31 cellular contexts compared by ENCODE assay signal in genomic region chr7:99493823-99494222, GRCh38. TPM values are rescaled to one million over a fixed set of nuclear protein-coding genes. Genes with fewer than 3 reads are reported as not detected.
A peak's percentile ranks its signal among the peaks of the same experiment; 100 is the strongest.
DNase-seq lines count a peak whose midpoint lies in the region; ATAC-seq, FAIRE-seq and TF ChIP-seq lines count a peak whose summit lies in the region.
"Had no signal": no experiment of that assay in that cellular context is flagged by ENCODE, and none has a peak within 500 bp of the region (broad histone marks: within the 10 kb centered on the region; RNA-seq: fewer than 3 reads in every experiment).

No MANE protein-coding gene starts in this region.

- no peak overlapping the region for H2AFZ ChIP-seq in Karpas-422 (ENCODE audit: low read length)
- H2AFZ ChIP-seq: PC-9 had no signal

- TF ChIP-seq CTCF in CD4-positive, alpha-beta T cell (IDR thresholded peaks at IDR 0.05) = no peak
- TF ChIP-seq CTCF in upper lobe of left lung (IDR thresholded peaks at IDR 0.05) = no peak

- H3K9ac ChIP-seq in Karpas-422 (ENCODE audit: low read length) = no peak overlapping the region

- POLR2A ChIA-PET in CD4-positive, alpha-beta T cell (lab: Charles Lee) = no interaction called here

- FAIRE-seq in HTR-8/SVneo (lab: Jason Lieb, UNC) = no peak
- FAIRE-seq: islet of Langerhans had no signal

- no peak overlapping the region for H3K4me2 ChIP-seq in Karpas-422 (ENCODE audit: low read depth, low read length, poor library complexity, severe bottlenecking)
- H3K4me2 ChIP-seq: PC-9 had no signal

- no peak for ATAC-seq in CD4-positive, alpha-beta T cell (ENCODE audit: poor library complexity)
- ATAC-seq in upper lobe of left lung (ENCODE audit: low FRiP score in 2 of 2) = no peak
- ATAC-seq: activated T-cell treated with anti-CD3 and anti-CD28 coated beads, Interleukin-2, amount 50 U/mL, for 4 hours; esophagus mucosa; foreskin keratinocyte had no signal

- H3K27ac Mint-ChIP-seq in CD4-positive, alpha-beta T cell = no peak overlapping the region
- H3K27ac Mint-ChIP-seq: activated B cell treated with CpG ODN at 0.5 μM for 24 hours had no signal

- TF ChIP-seq POLR2A in upper lobe of left lung (IDR thresholded peaks at IDR 0.05) = no peak

- H3K9me3 Mint-ChIP-seq in CD4-positive, alpha-beta T cell = peaks cover 8% of the 10 kb centered on the region

- no peak overlapping the region for H3K27ac ChIP-seq in CD4-positive, alpha-beta T cell (ENCODE audit: low read depth, low read length)
- no peak overlapping the region for H3K27ac ChIP-seq in Karpas-422 (ENCODE audit: low read length)
- H3K27ac ChIP-seq in muscle layer of duodenum (ENCODE audit: low read length) = no peak overlapping the region
- no peak overlapping the region for H3K27ac ChIP-seq in upper lobe of left lung
- H3K27ac ChIP-seq: foreskin keratinocyte, left ventricle myocardium inferior, PC-9, prostate gland, sigmoid colon, SK-N-MC had no signal

- no peak for TF ChIP-seq EP300 in upper lobe of left lung (IDR thresholded peaks at IDR 0.05)

- no peaks in the 10 kb centered on the region for H3K9me2 ChIP-seq in Karpas-422 (replicated peaks; ENCODE audit: insufficient read depth, low read length)

- H3K4me1 Mint-ChIP-seq in CD4-positive, alpha-beta T cell (ENCODE audit: low read depth) = peaks cover 30% of the 10 kb centered on the region

- peaks cover 50% of the 10 kb centered on the region for H3K36me3 ChIP-seq in Karpas-422 (ENCODE audit: insufficient read depth, low read length)
- H3K36me3 ChIP-seq in muscle layer of duodenum (ENCODE audit: control insufficient read depth in 1 of 2, insufficient read depth in 2 of 2, low read length in 2 of 2) = peaks cover 21 to 59% of the 10 kb centered on the region in 2 donors
- H3K36me3 ChIP-seq in upper lobe of left lung = peaks cover 20 to 68% (median 49%) of the 10 kb centered on the region in 4 donors

- H4K20me1 ChIP-seq in Karpas-422 (ENCODE audit: insufficient read depth, low read depth, low read length) = peaks cover 3% of the 10 kb centered on the region; the same call in 1 of the 2 replicates

- H3K27me3 Mint-ChIP-seq in CD4-positive, alpha-beta T cell = no peaks in the 10 kb centered on the region
- H3K27me3 Mint-ChIP-seq: activated B cell treated with CpG ODN at 0.5 μM for 24 hours, naive B cell had no signal

- peaks cover 45% of the 10 kb centered on the region for H3K79me2 ChIP-seq in Karpas-422 (ENCODE audit: low read length)

- DNase-seq in CD4-positive, alpha-beta T cell = no peak
- peak; percentile 54 for DNase-seq in Karpas-422
- no peak for DNase-seq in HTR-8/SVneo (ENCODE audit: insufficient read length, low spot score)
- no peak for DNase-seq in upper lobe of left lung
- no peak for DNase-seq in putamen (ENCODE audit: low spot score)
- DNase-seq: activated B cell treated with CpG ODN at 0.5 μM for 24 hours; activated CD4-positive, alpha-beta T cell treated with anti-CD3 and anti-CD28 coated beads, Interleukin-2, amount 50 U/mL, for 1 hour; activated T-cell treated with anti-CD3 and anti-CD28 coated beads, Interleukin-2, amount 50 U/mL, for 4 hours; C1 segment of cervical spinal cord; Caco-2; caudate nucleus; cortex of kidney; DND-41; effector memory CD4-positive, alpha-beta T cell; foreskin keratinocyte; GF-D8; HCEC 1CT; head of caudate nucleus; left ventricle myocardium inferior; naive B cell; NCI-H1436 treated with DMSO at 0.1 percent for 48 hours; NCI-H226; PC-9; sigmoid colon; stimulated activated CD4-positive, alpha-beta T cell treated with anti-CD3 and anti-CD28 coated beads, Interleukin-4, amount 100 ng/mL, for 24 hours; T-helper 1 cell had no signal

- H3K36me3 Mint-ChIP-seq in CD4-positive, alpha-beta T cell (ENCODE audit: low read depth) = peaks cover 77% of the 10 kb centered on the region

- H3K4me3 ChIP-seq in Karpas-422 (ENCODE audit: low read length) (no peak overlapping the region), muscle layer of duodenum (ENCODE audit: low read depth in 1 of 2, low read length in 2 of 2) (peak overlapping the region; percentile 2 to 49), upper lobe of left lung (no peak overlapping the region)
- H3K4me3 ChIP-seq: left ventricle myocardium inferior, PC-9, prostate gland, sigmoid colon, SK-N-MC had no signal

- WGBS in upper lobe of left lung, 2 donors = 98 to 100% methylated on average over 6 of the region's 6 CpGs

- no peaks in the 10 kb centered on the region for H3K27me3 ChIP-seq in CD4-positive, alpha-beta T cell (ENCODE audit: control insufficient read depth, insufficient read depth, low read length)
- no peaks in the 10 kb centered on the region for H3K27me3 ChIP-seq in Karpas-422 (ENCODE audit: low read length)
- no peaks in the 10 kb centered on the region for H3K27me3 ChIP-seq in muscle layer of duodenum (ENCODE audit: low read depth, low read length)
- no peaks in the 10 kb centered on the region for H3K27me3 ChIP-seq in upper lobe of left lung
- H3K27me3 ChIP-seq: foreskin keratinocyte, sigmoid colon had no signal

- peak overlapping the region; percentile 15 for H3K4me3 Mint-ChIP-seq in CD4-positive, alpha-beta T cell
- H3K4me3 Mint-ChIP-seq: activated B cell treated with CpG ODN at 0.5 μM for 24 hours; activated T-cell treated with anti-CD3 and anti-CD28 coated beads, Interleukin-2, amount 50 U/mL, for 4 hours; naive B cell had no signal

- intact Hi-C loops in CD4-positive, alpha-beta T cell (cut with DNase I, micrococcal nuclease) = no loop called here

- peaks cover 9% of the 10 kb centered on the region for H3K4me1 ChIP-seq in Karpas-422 (ENCODE audit: low read length)
- peaks cover 4 to 14% of the 10 kb centered on the region in 2 donors for H3K4me1 ChIP-seq in muscle layer of duodenum (ENCODE audit: control insufficient read depth in 1 of 2, insufficient read depth in 2 of 2, low read length in 2 of 2)
- peaks cover 15 to 17% (median 17%) of the 10 kb centered on the region in 4 donors for H3K4me1 ChIP-seq in upper lobe of left lung
- H3K4me1 ChIP-seq: Caco-2, prostate gland had no signal

- CTCF ChIA-PET in CD4-positive, alpha-beta T cell (lab: Charles Lee) = no interaction called here

- H3K9me3 ChIP-seq in CD4-positive, alpha-beta T cell (ENCODE audit: control insufficient read depth, low read length) = peaks cover 13% of the 10 kb centered on the region
- H3K9me3 ChIP-seq in Karpas-422 (ENCODE audit: low read length) = peaks cover 32% of the 10 kb centered on the region
- H3K9me3 ChIP-seq in muscle layer of duodenum (ENCODE audit: control insufficient read depth in 1 of 2, low read length in 2 of 2) = peaks cover 11 to 20% of the 10 kb centered on the region in 2 donors
- peaks cover 13 to 23% (median 17%) of the 10 kb centered on the region in 4 donors for H3K9me3 ChIP-seq in upper lobe of left lung
- H3K9me3 ChIP-seq: prostate gland had no signal

RNA-seq across cellular contexts. Expression of gene ZNF394, which starts 6.3 kb away (rescaled TPM):
- 100 to 1,000 TPM; 215 to 223 TPM for total RNA-seq in CD4-positive, alpha-beta T cell
- total RNA-seq in Karpas-422 (2014; rRNA removed; shearing (Covaris generic); ENCODE audit: low replicate concordance) = 40.4 and 40.8 TPM in 2 replicates
- 100 to 1,000 TPM in 1 of 6 donors, 10 to 100 TPM in 5; 29.0 to 186 (median 34.8) TPM for total RNA-seq in upper lobe of left lung

RNA-seq across cellular contexts. Expression of gene ZKSCAN5, which starts 10.6 kb away (rescaled TPM):
- 1 to 10 TPM; 3.8 to 4.4 TPM for total RNA-seq in CD4-positive, alpha-beta T cell
- total RNA-seq in Karpas-422 (2014; rRNA removed; shearing (Covaris generic); ENCODE audit: low replicate concordance) = 11.9 and 14.5 TPM in 2 replicates
- total RNA-seq in upper lobe of left lung = 10 to 100 TPM in 1 of 6 donors, 1 to 10 TPM in 5; 3.8 to 12.6 (median 7.6) TPM

RNA-seq across cellular contexts. Expression of gene ZNF789, which starts 21.1 kb away (rescaled TPM):
- total RNA-seq in CD4-positive, alpha-beta T cell = 10 to 100 TPM; 11.5 to 13.5 TPM
- total RNA-seq in Karpas-422 (2014; rRNA removed; shearing (Covaris generic); ENCODE audit: low replicate concordance) = 29.0 and 33.0 TPM in 2 replicates
- total RNA-seq in upper lobe of left lung = 10 to 100 TPM in 2 of 6 donors, 1 to 10 TPM in 4; 8.3 to 28.3 (median 9.3) TPM

RNA-seq across cellular contexts. Expression of gene ATP5MF, which starts 27.9 kb away (rescaled TPM):
- total RNA-seq in CD4-positive, alpha-beta T cell = 10 to 100 TPM; 50.9 to 51.9 TPM
- total RNA-seq in Karpas-422 (2014; rRNA removed; shearing (Covaris generic); ENCODE audit: low replicate concordance) = 653 and 873 TPM in 2 replicates
- total RNA-seq in upper lobe of left lung = 100 to 1,000 TPM in 5 of 6 donors, 10 to 100 TPM in 1; 54.5 to 599 (median 193) TPM

RNA-seq across cellular contexts. Expression of gene CPSF4, which starts 55.1 kb away (rescaled TPM):
- 10 to 100 TPM; 28.1 to 31.7 TPM for total RNA-seq in CD4-positive, alpha-beta T cell
- total RNA-seq in Karpas-422 (2014; rRNA removed; shearing (Covaris generic); ENCODE audit: low replicate concordance) = 48.7 and 63.6 TPM in 2 replicates
- 10 to 100 TPM; 23.0 to 49.2 (median 33.1) TPM for total RNA-seq in upper lobe of left lung

Comparison
In these comparisons a context has a peak if more than half of its experiments do, and no peak if none do; other contexts are left out.
1. H3K4me3 ChIP-seq: peak in muscle layer of duodenum (2 of 2); none in Karpas-422 (single experiment) and upper lobe of left lung (0 of 4).